Comparison of ENCODE assay signal across 2 cellular contexts in the genomic region with DNA sequence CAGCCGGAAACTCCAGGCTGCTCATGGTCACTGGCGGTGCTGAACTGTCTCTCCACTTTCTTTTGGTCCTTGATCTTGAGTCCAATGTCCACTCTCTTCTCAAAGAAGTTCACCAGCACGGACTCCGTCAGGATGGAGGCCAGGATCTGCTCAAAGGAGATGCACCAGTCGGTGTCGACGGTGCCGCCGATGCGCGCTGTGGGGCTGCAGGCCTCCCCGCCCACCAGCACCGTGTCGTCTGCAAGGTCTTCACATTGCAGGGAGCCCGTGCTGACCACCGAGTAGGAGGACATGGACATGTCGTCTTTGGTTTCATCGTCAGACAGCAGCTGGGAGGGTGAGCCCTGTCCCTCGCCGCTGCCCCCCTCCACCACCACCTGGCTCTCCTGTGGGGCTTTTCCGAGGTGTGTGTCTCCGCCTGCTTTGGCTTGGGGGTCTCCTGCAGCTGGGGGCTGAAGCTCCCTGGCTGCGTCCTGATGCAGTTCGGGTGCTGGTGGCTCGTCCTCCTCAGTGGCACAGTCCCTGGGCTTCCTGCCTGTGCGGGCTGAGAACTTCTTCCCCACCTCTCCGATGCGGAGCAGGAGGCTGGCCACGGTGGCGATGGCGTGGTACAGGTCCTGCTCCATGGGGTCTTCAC.
TF ChIP-seq lines count a peak whose summit lies in the region.

No MANE protein-coding gene starts in this region.

TF ChIP-seq in HepG2, 621 proteins besides CTCF, POLR2A, EP300 and RAD21:
- peak; percentile 20 for TF ChIP-seq AGO2 (optimal IDR thresholded peaks at IDR 0.05; ENCODE audit: low read depth, low read length)
- no peak for TF ChIP-seq PAX8 (CRISPR knock-in tag; IDR thresholded peaks at IDR 0.05; ENCODE audit: borderline replicate concordance)

TF ChIP-seq in K562, 482 proteins besides CTCF, POLR2A, EP300 and RAD21:
- TF ChIP-seq, protein P1, sequence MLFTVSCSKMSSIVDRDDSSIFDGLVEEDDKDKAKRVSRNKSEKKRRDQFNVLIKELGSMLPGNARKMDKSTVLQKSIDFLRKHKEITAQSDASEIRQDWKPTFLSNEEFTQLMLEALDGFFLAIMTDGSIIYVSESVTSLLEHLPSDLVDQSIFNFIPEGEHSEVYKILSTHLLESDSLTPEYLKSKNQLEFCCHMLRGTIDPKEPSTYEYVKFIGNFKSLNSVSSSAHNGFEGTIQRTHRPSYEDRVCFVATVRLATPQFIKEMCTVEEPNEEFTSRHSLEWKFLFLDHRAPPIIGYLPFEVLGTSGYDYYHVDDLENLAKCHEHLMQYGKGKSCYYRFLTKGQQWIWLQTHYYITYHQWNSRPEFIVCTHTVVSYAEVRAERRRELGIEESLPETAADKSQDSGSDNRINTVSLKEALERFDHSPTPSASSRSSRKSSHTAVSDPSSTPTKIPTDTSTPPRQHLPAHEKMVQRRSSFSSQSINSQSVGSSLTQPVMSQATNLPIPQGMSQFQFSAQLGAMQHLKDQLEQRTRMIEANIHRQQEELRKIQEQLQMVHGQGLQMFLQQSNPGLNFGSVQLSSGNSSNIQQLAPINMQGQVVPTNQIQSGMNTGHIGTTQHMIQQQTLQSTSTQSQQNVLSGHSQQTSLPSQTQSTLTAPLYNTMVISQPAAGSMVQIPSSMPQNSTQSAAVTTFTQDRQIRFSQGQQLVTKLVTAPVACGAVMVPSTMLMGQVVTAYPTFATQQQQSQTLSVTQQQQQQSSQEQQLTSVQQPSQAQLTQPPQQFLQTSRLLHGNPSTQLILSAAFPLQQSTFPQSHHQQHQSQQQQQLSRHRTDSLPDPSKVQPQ (CRISPR knock-in tag; IDR thresholded peaks at IDR 0.05; ENCODE audit: borderline replicate concordance) = no peak
- TF ChIP-seq GTF2A2 (tag; IDR thresholded peaks at IDR 0.05) (no peak), POLR2G (IDR thresholded peaks at IDR 0.05; ENCODE audit: low read depth, low read length) (0 out of 2 replicates have a peak, but pooled peaks have one; percentile 28), GATA2 (CRISPR knock-in tag; IDR thresholded peaks at IDR 0.05) (no peak), NR3C1 (CRISPR knock-in tag; IDR thresholded peaks at IDR 0.05) (no peak), STAG1 (CRISPR knock-in tag; IDR thresholded peaks at IDR 0.05; ENCODE audit: borderline replicate concordance) (no peak), ZNF316 (IDR thresholded peaks at IDR 0.05) (no peak), SMARCA4 (IDR thresholded peaks at IDR 0.05) (no peak)
